ENCODE assay signal across 2 cellular contexts in the genomic region with DNA sequence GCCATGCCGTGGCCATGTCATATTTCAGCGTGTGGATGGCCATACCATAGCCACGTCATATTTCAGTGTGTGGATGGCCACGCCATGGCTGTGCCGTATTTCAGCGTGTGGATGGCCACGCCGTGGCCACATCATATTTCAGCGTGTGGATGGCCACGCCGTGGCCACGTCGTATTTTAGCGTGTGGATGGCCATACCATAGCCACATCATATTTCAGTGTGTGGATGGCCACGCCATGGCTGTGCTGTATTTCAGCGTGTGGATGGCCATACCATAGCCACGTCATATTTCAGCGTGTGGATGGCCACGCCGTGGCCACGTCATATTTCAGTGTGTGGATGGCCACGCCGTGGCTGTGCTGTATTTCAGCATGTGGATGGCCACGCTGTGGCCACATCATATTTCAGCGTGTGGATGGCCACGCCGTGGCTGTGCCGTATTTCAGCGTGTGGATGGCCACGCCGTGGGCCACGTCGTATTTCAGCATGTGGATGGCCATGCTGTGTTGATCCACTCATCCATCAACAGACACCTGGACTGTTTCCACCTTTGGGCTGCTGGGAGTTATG. TPM values are rescaled to one million over a fixed set of nuclear protein-coding genes. Genes with fewer than 3 reads are reported as not detected.
"Had no signal": no experiment of that assay in that cellular context is flagged by ENCODE, and none has a peak within 500 bp of the region (broad histone marks: within the 10 kb centered on the region; RNA-seq: fewer than 3 reads in every experiment).

No MANE protein-coding gene starts in this region.

RNA-seq across cellular contexts. Expression of gene SHC2, which starts 9.8 kb away (rescaled TPM):
- total RNA-seq: SJSA1 had no signal

RNA-seq across cellular contexts. Expression of gene MADCAM1, which starts 45.3 kb away (rescaled TPM):
- total RNA-seq: HT1080, SJSA1 had no signal
